In genomic region chr1:230350208-230350921, GRCh38 we compare ENCODE assay signal across 19 cellular contexts.
DNase-seq lines count a peak whose midpoint lies in the region; ATAC-seq and TF ChIP-seq lines count a peak whose summit lies in the region.
"Had no signal": no experiment of that assay in that cellular context is flagged by ENCODE, and none has a peak within 500 bp of the region (broad histone marks: within the 10 kb centered on the region; RNA-seq: fewer than 3 reads in every experiment).

No MANE protein-coding gene starts in this region.

- H3K9me3 ChIP-seq in heart right ventricle (no peaks in the 10 kb centered on the region), skeletal muscle tissue (ENCODE audit: control insufficient read depth in 3 of 3, low read length in 3 of 3) (no peaks in the 10 kb centered on the region)
- H3K9me3 ChIP-seq: BLaER1 treated with 17β-estradiol and CSF1 and Interleukin-3, amounts not matched to agents 10 nM and 100 nM; esophagus squamous epithelium; left lung; prostate gland; SJCRH30 had no signal

- H3K4me3 Mint-ChIP-seq in HFFc6: no peak overlapping the region; the same call in 1 of the 2 replicates
- H3K4me3 Mint-ChIP-seq: activated naive CD4-positive, alpha-beta T cell treated with anti-CD3 and anti-CD28 coated beads, Interleukin-2, amount 10 ng/mL, durations not matched to agents 7 days and 5 days; IgD-negative memory B cell; naive B cell had no signal

- peaks cover 9% of the 10 kb centered on the region for H3K9me3 Mint-ChIP-seq in HFFc6
- H3K9me3 Mint-ChIP-seq: activated naive CD4-positive, alpha-beta T cell treated with anti-CD3 and anti-CD28 coated beads, Interleukin-2, amount 10 ng/mL, durations not matched to agents 7 days and 5 days; IgD-negative memory B cell; naive B cell had no signal

- no peak overlapping the region for H3K27ac ChIP-seq in heart right ventricle
- peak overlapping the region; percentile 40 for H3K27ac ChIP-seq in skeletal muscle tissue (ENCODE audit: low read depth, low read length)
- H3K27ac ChIP-seq: BLaER1 treated with 17β-estradiol and CSF1 and Interleukin-3, amounts not matched to agents 10 nM and 100 nM; esophagus squamous epithelium; left lung; prostate gland; SJCRH30 had no signal

- H3K27me3 ChIP-seq in heart right ventricle (no peaks in the 10 kb centered on the region), skeletal muscle tissue (ENCODE audit: control insufficient read depth in 3 of 3, insufficient read depth in 3 of 3, low read length in 3 of 3) (no peaks in the 10 kb centered on the region)
- H3K27me3 ChIP-seq: BLaER1 treated with 17β-estradiol and CSF1 and Interleukin-3, amounts not matched to agents 10 nM and 100 nM; left lung; SJCRH30 had no signal

- WGBS in heart right ventricle, 2 donors: 81 to 93% methylated on average over 13 of the region's 13 CpGs

- H3K4me3 ChIP-seq in heart right ventricle (no peak overlapping the region), skeletal muscle tissue (ENCODE audit: low read length in 3 of 3) (peak overlapping the region in 1 of 3 donors; percentile 49)
- H3K4me3 ChIP-seq: BLaER1 treated with 17β-estradiol and CSF1 and Interleukin-3, amounts not matched to agents 10 nM and 100 nM; esophagus squamous epithelium; left lung; prostate gland; SJCRH30 had no signal

- peaks cover 0 to 15% (median 0%) of the 10 kb centered on the region in 9 donors for H3K4me1 ChIP-seq in heart right ventricle
- peaks cover 26 to 27% (median 27%) of the 10 kb centered on the region in 3 donors for H3K4me1 ChIP-seq in skeletal muscle tissue (ENCODE audit: control insufficient read depth in 3 of 3, insufficient read depth in 3 of 3, low read length in 3 of 3)
- H3K4me1 ChIP-seq: left lung, prostate gland, SJCRH30 had no signal

- H3K27me3 Mint-ChIP-seq in HFFc6 (ENCODE audit: insufficient read depth): peaks cover 12% of the 10 kb centered on the region
- H3K27me3 Mint-ChIP-seq: IgD-negative memory B cell had no signal

- DNase-seq in GM04503 (ENCODE audit: low read depth): peak; percentile 9
- peak; percentile 79 to 92 for DNase-seq in NCI-H446 (lab: John Stamatoyannopoulos, UW)
- peak; percentile 21 to 23 for DNase-seq in heart right ventricle
- DNase-seq in HFFc6: no peak
- DNase-seq in sciatic nerve (ENCODE audit: low spot score): no peak
- DNase-seq: activated CD4-positive, alpha-beta T cell treated with anti-CD3 and anti-CD28 coated beads for 48 hours; activated naive CD4-positive, alpha-beta T cell treated with anti-CD3 and anti-CD28 coated beads, Interleukin-2, amount 10 ng/mL, durations not matched to agents 7 days and 5 days; DMS79; esophagus squamous epithelium; HCEC 1CT; left lung; naive B cell; NCI-H1092 treated with DMSO at 0.1 percent for 48 hours; SJCRH30 had no signal

- intact Hi-C loops in heart right ventricle (cut with DNase I) (no loop called here), sciatic nerve (cut with DNase I) (no loop called here)

- no peak for TF ChIP-seq CTCF in heart right ventricle (IDR thresholded peaks at IDR 0.05)
- no peak for TF ChIP-seq CTCF in HFFc6 (IDR thresholded peaks at IDR 0.05)

- no peaks in the 10 kb centered on the region for H3K36me3 ChIP-seq in heart right ventricle
- no peaks in the 10 kb centered on the region for H3K36me3 ChIP-seq in skeletal muscle tissue (ENCODE audit: control insufficient read depth in 3 of 3, insufficient read depth in 3 of 3, low read length in 3 of 3)
- H3K36me3 ChIP-seq: esophagus squamous epithelium, left lung, prostate gland had no signal

- H3K27ac Mint-ChIP-seq in HFFc6: no peak overlapping the region
- H3K27ac Mint-ChIP-seq: activated naive CD4-positive, alpha-beta T cell treated with anti-CD3 and anti-CD28 coated beads, Interleukin-2, amount 10 ng/mL, durations not matched to agents 7 days and 5 days; IgD-negative memory B cell had no signal

- ATAC-seq in heart right ventricle (peak in 7 of 8 donors; percentile 59 to 87 (median 74)), HG02571 (IDR thresholded peaks at IDR 0.05; ENCODE audit: unreplicated experiment) (no peak), sciatic nerve (no peak)
- ATAC-seq: left lung had no signal

- H3K4me1 Mint-ChIP-seq in HFFc6 (ENCODE audit: low read depth): peaks cover 8% of the 10 kb centered on the region; the same call in 1 of the 2 replicates
- H3K4me1 Mint-ChIP-seq: activated naive CD4-positive, alpha-beta T cell treated with anti-CD3 and anti-CD28 coated beads, Interleukin-2, amount 10 ng/mL, durations not matched to agents 7 days and 5 days; naive B cell had no signal

- no peak overlapping the region for H3K9ac ChIP-seq in skeletal muscle tissue (ENCODE audit: low read depth in 1 of 3, low read length in 3 of 3)
- H3K9ac ChIP-seq: BLaER1 treated with 17β-estradiol and CSF1 and Interleukin-3, amounts not matched to agents 10 nM and 100 nM had no signal

- H3K36me3 Mint-ChIP-seq in HFFc6 (ENCODE audit: low read depth): no peaks in the 10 kb centered on the region; the same call in 1 of the 2 replicates
- H3K36me3 Mint-ChIP-seq: activated naive CD4-positive, alpha-beta T cell treated with anti-CD3 and anti-CD28 coated beads, Interleukin-2, amount 10 ng/mL, durations not matched to agents 7 days and 5 days; IgD-negative memory B cell; naive B cell had no signal

Comparison
In these comparisons a context has a peak if more than half of its experiments do, and no peak if none do; other contexts are left out.
1. DNase-seq: peak in GM04503 (single experiment), NCI-H446 (2 of 2) and heart right ventricle (2 of 2); none in HFFc6 (single experiment) and sciatic nerve (single experiment).
2. ATAC-seq: peak in heart right ventricle (7 of 8); none in HG02571 (single experiment) and sciatic nerve (single experiment).